11 cellular contexts compared by ENCODE assay signal in genomic region chr10:81081887-81082620, GRCh38.
DNase-seq lines count a peak whose midpoint lies in the region; ATAC-seq, FAIRE-seq and TF ChIP-seq lines count a peak whose summit lies in the region.
"Had no signal": no experiment of that assay in that cellular context is flagged by ENCODE, and none has a peak within 500 bp of the region (broad histone marks: within the 10 kb centered on the region; RNA-seq: fewer than 3 reads in every experiment).

No MANE protein-coding gene starts in this region.

- DNase-seq in D721Med (ENCODE audit: insufficient read length, low spot score) (no peak), NCI-H2171 treated with DMSO at 0.1 percent for 48 hours (lab: John Stamatoyannopoulos, UW) (peak; percentile 19), iPS DF 4.7 (ENCODE audit: extremely low read depth, low spot score) (peak; percentile 19), foreskin melanocyte (no peak), NOMO-1 (lab: John Stamatoyannopoulos, UW; ENCODE audit: unreplicated experiment in 2 of 2) (no peak)
- DNase-seq: activated CD4-positive, alpha-beta T cell treated with anti-CD3 and anti-CD28 coated beads, Interleukin-2, amount 10 ng/mL, durations not matched to agents 24 days and 14 days; erythroblast; NCI-H526 treated with DMSO at 0.1 percent for 48 hours had no signal

- FAIRE-seq in D721Med (lab: Jason Lieb, UNC) = no peak

- peak; percentile 71 for ATAC-seq in GM19351 (IDR thresholded peaks at IDR 0.05; ENCODE audit: unreplicated experiment)
- ATAC-seq in GM19395 (IDR thresholded peaks at IDR 0.05; ENCODE audit: unreplicated experiment) = no peak
- ATAC-seq in HG02973 (IDR thresholded peaks at IDR 0.05; ENCODE audit: unreplicated experiment) = no peak

- TF ChIP-seq CTCF in D721Med (IDR thresholded peaks at IDR 0.05; ENCODE audit: insufficient read depth, missing control alignments) = peak; percentile 41

Comparison
In these comparisons a context has a peak if more than half of its experiments do, and no peak if none do; other contexts are left out.
1. DNase-seq: peak in NCI-H2171 treated with DMSO at 0.1 percent for 48 hours (single experiment) and iPS DF 4.7 (single experiment); none in D721Med (single experiment), foreskin melanocyte (single experiment) and NOMO-1 (0 of 2).